In the genomic region with DNA sequence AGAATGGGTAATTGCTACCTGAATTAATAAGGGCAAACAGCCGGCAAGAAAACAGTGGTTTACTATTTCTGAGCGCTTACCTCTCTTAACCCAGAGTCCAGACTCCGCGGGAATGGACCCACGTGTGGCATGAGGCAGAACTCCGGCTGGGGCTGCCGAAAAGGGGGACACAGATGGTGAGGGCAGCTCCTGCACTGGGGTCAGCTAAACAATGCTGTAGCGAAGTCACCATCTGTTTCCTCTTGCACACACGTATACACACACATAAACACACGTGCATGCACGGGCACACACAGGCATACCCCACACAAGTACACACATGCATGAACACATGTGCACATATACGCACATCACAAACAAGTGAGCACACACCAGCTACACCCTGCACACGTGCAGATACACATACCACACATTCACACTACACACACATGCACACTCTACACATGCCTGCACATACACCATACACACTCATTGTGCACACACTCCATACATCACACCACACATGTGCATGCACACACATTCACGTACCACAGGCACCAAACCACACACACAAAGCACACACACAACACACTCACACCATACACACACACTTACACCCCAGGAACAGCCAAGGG, we compare ENCODE assay signal across 11 cellular contexts.
A peak's percentile ranks its signal among the peaks of the same experiment; 100 is the strongest.
DNase-seq lines count a peak whose midpoint lies in the region; ATAC-seq and TF ChIP-seq lines count a peak whose summit lies in the region.
"Had no signal": no experiment of that assay in that cellular context is flagged by ENCODE, and none has a peak within 500 bp of the region (broad histone marks: within the 10 kb centered on the region; RNA-seq: fewer than 3 reads in every experiment).

No MANE protein-coding gene starts in this region.

- H4K20me1 ChIP-seq in OCI-LY7 (ENCODE audit: insufficient read depth, low read length) = no peaks in the 10 kb centered on the region

- H3K4me1 ChIP-seq in OCI-LY7 (ENCODE audit: insufficient read depth, low read length, poor library complexity, severe bottlenecking) (peaks cover 95% of the 10 kb centered on the region), stomach (peaks cover 11 to 26% (median 21%) of the 10 kb centered on the region in 4 donors)

- 65 to 83% (median 79%) methylated on average over 12 to 14 of the region's 14 CpGs for WGBS in stomach, 5 donors

- no peak for TF ChIP-seq EP300 in stomach (IDR thresholded peaks at IDR 0.05)

- no peak overlapping the region for H2AFZ ChIP-seq in OCI-LY7 (ENCODE audit: low read length)

- peak overlapping the region; percentile 28 for H3K27ac Mint-ChIP-seq in activated T-cell treated with anti-CD3 and anti-CD28 coated beads, Interleukin-2, amount 50 U/mL, for 24 hours
- peak overlapping the region in 3 of 6 donors; percentile 8 to 88 (median 25) for H3K27ac Mint-ChIP-seq in immature natural killer cell

- POLR2A ChIA-PET in OCI-LY7 (lab: Charles Lee) = interaction anchor here (0.6 to 7.6 kb wide), 13 partner anchors 7 to 895 kb away, joined by 3 to 168 read pairs (median 12); a partner anchor contains a TSS

- H3K36me3 Mint-ChIP-seq in activated T-cell treated with anti-CD3 and anti-CD28 coated beads, Interleukin-2, amount 50 U/mL, for 24 hours (ENCODE audit: low read depth) = no peaks in the 10 kb centered on the region
- H3K36me3 Mint-ChIP-seq in activated T-cell treated with anti-CD3 and anti-CD28 coated beads, Interleukin-2, amount 50 U/mL, for 4 hours (ENCODE audit: insufficient read depth) = no peaks in the 10 kb centered on the region
- H3K36me3 Mint-ChIP-seq in immature natural killer cell = no peaks in the 10 kb centered on the region

- TF ChIP-seq CTCF in OCI-LY7 (conservative IDR thresholded peaks at IDR 0.05; ENCODE audit: low read length) (no peak), stomach (IDR thresholded peaks at IDR 0.05) (no peak)

- peaks cover 3% of the 10 kb centered on the region for H3K27me3 Mint-ChIP-seq in activated T-cell treated with anti-CD3 and anti-CD28 coated beads, Interleukin-2, amount 50 U/mL, for 24 hours
- no peaks in the 10 kb centered on the region for H3K27me3 Mint-ChIP-seq in activated T-cell treated with anti-CD3 and anti-CD28 coated beads, Interleukin-2, amount 50 U/mL, for 4 hours (ENCODE audit: low read depth)
- peaks cover 0 to 7% (median 6%) of the 10 kb centered on the region in 3 donors for H3K27me3 Mint-ChIP-seq in immature natural killer cell (ENCODE audit: low read depth in 3 of 3)

- no peaks in the 10 kb centered on the region for H3K27me3 ChIP-seq in stomach

- peak overlapping the region; percentile 90 for H3K4me2 ChIP-seq in OCI-LY7 (ENCODE audit: low read length)
- H3K4me2 ChIP-seq: KMS-11 had no signal

- no peak for DNase-seq in activated T-cell treated with anti-CD3 and anti-CD28 coated beads, Interleukin-2, amount 50 U/mL, for 24 hours
- DNase-seq in activated T-cell treated with anti-CD3 and anti-CD28 coated beads, Interleukin-2, amount 50 U/mL, for 4 hours = no peak
- DNase-seq in OCI-LY7 (ENCODE audit: low spot score) (peak; percentile 55), immature natural killer cell (no peak), stomach (peak; percentile 17), activated gamma-delta T cell (lab: John Stamatoyannopoulos, UW) (no peak), cerebellar nuclear complex (lab: John Stamatoyannopoulos, UW) (no peak)
- DNase-seq: NCI-H226 had no signal

- BruUV-seq in OCI-LY7 (replicated peaks; lab: Mats Ljungman, UMichigan) = no TSS peak

- CTCF ChIA-PET in OCI-LY7 (lab: Charles Lee; ENCODE audit: unreplicated experiment) = interaction anchor here (0.9 to 3.5 kb wide), 3 partner anchors 32 to 105 kb away, joined by 3 to 16 read pairs (median 12); a partner anchor contains a TSS

- H3K79me2 ChIP-seq in OCI-LY7 (ENCODE audit: insufficient read depth, low read depth, low read length) = peaks cover 24% of the 10 kb centered on the region

- no peak for TF ChIP-seq POLR2A in stomach (IDR thresholded peaks at IDR 0.05)

- peak overlapping the region; percentile 52 for H3K4me3 Mint-ChIP-seq in activated T-cell treated with anti-CD3 and anti-CD28 coated beads, Interleukin-2, amount 50 U/mL, for 24 hours
- no peak overlapping the region for H3K4me3 Mint-ChIP-seq in activated T-cell treated with anti-CD3 and anti-CD28 coated beads, Interleukin-2, amount 50 U/mL, for 4 hours
- H3K4me3 Mint-ChIP-seq in immature natural killer cell = peak overlapping the region; percentile 54 to 81 (median 76)

- no peaks in the 10 kb centered on the region for H3K9me3 Mint-ChIP-seq in activated T-cell treated with anti-CD3 and anti-CD28 coated beads, Interleukin-2, amount 50 U/mL, for 24 hours
- no peaks in the 10 kb centered on the region for H3K9me3 Mint-ChIP-seq in activated T-cell treated with anti-CD3 and anti-CD28 coated beads, Interleukin-2, amount 50 U/mL, for 4 hours
- no peaks in the 10 kb centered on the region for H3K9me3 Mint-ChIP-seq in immature natural killer cell
- H3K9me3 Mint-ChIP-seq: activated CD4-positive, alpha-beta T cell treated with anti-CD3 and anti-CD28 coated beads, Interleukin-2, amount 10 ng/mL, durations not matched to agents 7 days and 5 days had no signal

- no peak for ATAC-seq in activated T-cell treated with anti-CD3 and anti-CD28 coated beads, Interleukin-2, amount 50 U/mL, for 4 hours
- no peak for ATAC-seq in esophagus mucosa

- H3K36me3 ChIP-seq in OCI-LY7 (ENCODE audit: insufficient read depth, low read length) (peaks cover 3% of the 10 kb centered on the region), stomach (no peaks in the 10 kb centered on the region)

- H3K9me3 ChIP-seq in OCI-LY7 (ENCODE audit: low read length) (no peaks in the 10 kb centered on the region), stomach (no peaks in the 10 kb centered on the region)

- no peaks in the 10 kb centered on the region for H3K9me2 ChIP-seq in OCI-LY7 (ENCODE audit: insufficient read depth, low read length)

- H3K4me1 Mint-ChIP-seq in activated T-cell treated with anti-CD3 and anti-CD28 coated beads, Interleukin-2, amount 50 U/mL, for 24 hours (ENCODE audit: low read depth) = peaks cover 56% of the 10 kb centered on the region
- peaks cover 44% of the 10 kb centered on the region for H3K4me1 Mint-ChIP-seq in activated T-cell treated with anti-CD3 and anti-CD28 coated beads, Interleukin-2, amount 50 U/mL, for 4 hours (ENCODE audit: low read depth)
- H3K4me1 Mint-ChIP-seq in immature natural killer cell = peaks cover 37 to 38% of the 10 kb centered on the region in 2 donors

- intact Hi-C loops in OCI-LY7 (cut with micrococcal nuclease; ENCODE audit: unreplicated experiment) = loop anchor here (2.0 to 10.0 kb wide), 3 partner anchors 341 to 1521 kb away; no protein-coding TSS in a partner anchor
- intact Hi-C loops in stomach (cut with DNase I; ENCODE audit: low total_unique reads) = no loop called here

- H3K27ac ChIP-seq in OCI-LY7 (ENCODE audit: low read depth, low read length, poor library complexity, severe bottlenecking) (peak overlapping the region; percentile 98), stomach (no peak overlapping the region)
- H3K27ac ChIP-seq: KMS-11 had no signal

- H3K4me3 ChIP-seq in OCI-LY7 (ENCODE audit: low read depth, low read length, poor library complexity, severe bottlenecking) (peak overlapping the region; percentile 75), stomach (no peak overlapping the region)

Comparison
In these comparisons a context has a peak if more than half of its experiments do, and no peak if none do; other contexts are left out.
1. DNase-seq: peak in OCI-LY7 (single experiment) and stomach (single experiment); none in activated T-cell treated with anti-CD3 and anti-CD28 coated beads, Interleukin-2, amount 50 U/mL, for 24 hours (single experiment), activated T-cell treated with anti-CD3 and anti-CD28 coated beads, Interleukin-2, amount 50 U/mL, for 4 hours (single experiment), immature natural killer cell (0 of 3), activated gamma-delta T cell (single experiment) and cerebellar nuclear complex (0 of 2).